14 cellular contexts compared by ENCODE assay signal in the genomic region with DNA sequence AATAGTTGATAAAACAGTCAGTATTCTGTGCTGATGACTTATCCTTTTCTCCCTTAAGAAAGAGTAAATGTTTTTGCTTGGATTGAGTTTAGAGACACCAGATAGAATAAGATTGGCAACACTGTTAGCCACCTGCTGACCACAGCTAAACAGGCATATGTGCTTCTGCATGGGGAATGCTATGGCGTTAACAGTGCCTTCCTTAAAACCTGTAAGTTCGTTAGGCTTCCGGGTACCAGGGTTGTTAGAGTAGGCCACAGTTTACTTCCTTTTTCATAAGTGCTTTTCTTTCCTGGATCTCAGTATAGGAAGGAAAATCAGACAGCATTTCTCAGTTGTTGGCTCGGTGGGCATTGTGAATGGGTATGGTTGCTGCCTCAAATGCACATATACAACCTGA. TPM values are rescaled to one million over a fixed set of nuclear protein-coding genes. Genes with fewer than 3 reads are reported as not detected.
DNase-seq lines count a peak whose midpoint lies in the region; ATAC-seq, FAIRE-seq and TF ChIP-seq lines count a peak whose summit lies in the region.
"Had no signal": no experiment of that assay in that cellular context is flagged by ENCODE, and none has a peak within 500 bp of the region (broad histone marks: within the 10 kb centered on the region; RNA-seq: fewer than 3 reads in every experiment).

No MANE protein-coding gene starts in this region.

- BruUV-seq in K562 (replicated peaks; lab: Mats Ljungman, UMichigan): no TSS peak

- H2AFZ ChIP-seq in KMS-11 (ENCODE audit: low read depth) (no peak overlapping the region), K562 (ENCODE audit: low read depth, low read length) (no peak overlapping the region)

- TF ChIP-seq CTCF in KMS-11 (conservative IDR thresholded peaks at IDR 0.05; ENCODE audit: low read depth, low read length) (no peak), K562 (IDR thresholded peaks at IDR 0.05 in 2 of 3, conservative IDR thresholded peaks at IDR 0.05 in 1 of 3; ENCODE audit: insufficient read depth in 2 of 3, low read depth in 1 of 3, low read length in 3 of 3) (no peak), natural killer cell (IDR thresholded peaks at IDR 0.05) (no peak), GM20000 (IDR thresholded peaks at IDR 0.05; ENCODE audit: extremely low read depth, missing control alignments) (no peak)

- no peak for TF ChIP-seq EP300 in K562 (IDR thresholded peaks at IDR 0.05; ENCODE audit: low read length)

- CTCF ChIA-PET in K562 (lab: Yijun Ruan, JAX; ENCODE audit: low intra/inter-chr PET ratio): no interaction called here

- in situ Hi-C loops in K562 (cut with MboI): no loop called here

- H3K27ac ChIP-seq in KMS-11 (no peak overlapping the region), K562 (ENCODE audit: extremely low read depth, low read depth, low read length) (peak overlapping the region; percentile 82; the same call in 2 of the 3 replicates)

- no peak for TF ChIP-seq RAD21 in K562 (CRISPR knock-in tag; conservative IDR thresholded peaks at IDR 0.05 in 1 of 2, IDR thresholded peaks at IDR 0.05 in 1 of 2)

- H4K20me1 ChIP-seq in KMS-11 (ENCODE audit: insufficient read depth): peaks cover 41% of the 10 kb centered on the region
- no peaks in the 10 kb centered on the region for H4K20me1 ChIP-seq in K562 (replicated peaks; ENCODE audit: control insufficient read depth, insufficient read depth, low read length)

- H3K9me3 Mint-ChIP-seq in natural killer cell: no peaks in the 10 kb centered on the region

- peak; percentile 13; the same call in 2 of the 3 replicates for ATAC-seq in K562
- peak in 1 of 3 donors; percentile 26 for ATAC-seq in natural killer cell
- ATAC-seq in GM21529 (IDR thresholded peaks at IDR 0.05; ENCODE audit: unreplicated experiment): no peak
- ATAC-seq: left lung had no signal

- WGBS in K562 (ENCODE audit: insufficient coverage, low coverage, missing lambda C conversion rate): 11% methylated on average over 4 of the region's 4 CpGs

- H3K36me3 Mint-ChIP-seq in natural killer cell: no peaks in the 10 kb centered on the region

- H3K27me3 ChIP-seq in KMS-11 (ENCODE audit: insufficient read depth, low read depth): no peaks in the 10 kb centered on the region
- no peaks in the 10 kb centered on the region for H3K27me3 ChIP-seq in K562 (ENCODE audit: control insufficient read depth in 2 of 2, insufficient read depth in 2 of 2, low read length in 2 of 2)
- H3K27me3 ChIP-seq: left lung, testis had no signal

- H3K9me1 ChIP-seq in K562 (ENCODE audit: control insufficient read depth, insufficient read depth, low read length): no peaks in the 10 kb centered on the region

- H3K4me2 ChIP-seq in KMS-11 (peak overlapping the region; percentile 88; the same call in 1 of the 2 replicates), K562 (ENCODE audit: insufficient read depth, low read length) (peak overlapping the region; percentile 68)

- peaks cover 100% of the 10 kb centered on the region for H3K79me2 ChIP-seq in KMS-11 (ENCODE audit: insufficient read depth, low read depth)
- peaks cover 98% of the 10 kb centered on the region for H3K79me2 ChIP-seq in K562 (ENCODE audit: control insufficient read depth, insufficient read depth, low read length)

- no peaks in the 10 kb centered on the region for H3K27me3 Mint-ChIP-seq in natural killer cell (ENCODE audit: low read depth in 2 of 2)

- TF ChIP-seq POLR2A in K562 (conservative IDR thresholded peaks at IDR 0.05): no peak

- no peak for FAIRE-seq in K562 (lab: Jason Lieb, UNC)
- FAIRE-seq in GM19239 (lab: Jason Lieb, UNC): no peak
- FAIRE-seq: colon, GM12892 had no signal

- H3K27ac Mint-ChIP-seq in natural killer cell: peak overlapping the region; percentile 81 to 94

- intact Hi-C loops in K562 (cut with micrococcal nuclease) (loop anchor here (2.0 kb wide), 1 partner anchor 21 kb away; no protein-coding TSS in a partner anchor), natural killer cell (cut with micrococcal nuclease) (no loop called here)

- H3K4me3 Mint-ChIP-seq in natural killer cell: peak overlapping the region; percentile 72

- peaks cover 92 to 98% of the 10 kb centered on the region in 2 donors for H3K4me1 Mint-ChIP-seq in natural killer cell

- no peak overlapping the region for H3K4me3 ChIP-seq in KMS-11 (IDR thresholded peaks at IDR 0.05; ENCODE audit: insufficient read depth, low read depth, low read length)
- H3K4me3 ChIP-seq in K562: no peak overlapping the region
- H3K4me3 ChIP-seq: left lung, testis had no signal

- H3K4me1 ChIP-seq in KMS-11 (ENCODE audit: low read depth, poor library complexity, severe bottlenecking) (peaks cover 92% of the 10 kb centered on the region), K562 (replicated peaks in 1 of 2; ENCODE audit: control insufficient read depth in 2 of 2, insufficient read depth in 2 of 2, low read length in 2 of 2) (peaks cover 12 to 82% of the 10 kb centered on the region in 2 experiments)

- H3K36me3 ChIP-seq in KMS-11 (ENCODE audit: insufficient read depth) (no peaks in the 10 kb centered on the region), K562 (ENCODE audit: control insufficient read depth, insufficient read depth, low read length) (peaks cover 20% of the 10 kb centered on the region)
- H3K36me3 ChIP-seq: left lung had no signal

- H3K9ac ChIP-seq in KMS-11: no peak overlapping the region
- H3K9ac ChIP-seq in K562 (ENCODE audit: insufficient read depth in 1 of 2, low read depth in 2 of 2, low read length in 2 of 2): peak overlapping the region in 1 of 2 experiments; percentile 61; a peak in 2 of 4 replicates

- POLR2A ChIA-PET in K562 (lab: Yijun Ruan, JAX): interaction anchor here (0.8 to 10.0 kb wide), 9 partner anchors 8 to 1761 kb away, joined by 3 to 125 read pairs (median 4); partner anchors contain the start of gene TOP1

- DNase-seq in NOMO-1 treated with DMSO at 0.1 percent for 48 hours (lab: John Stamatoyannopoulos, UW; ENCODE audit: unreplicated experiment) (peak; percentile 15), NOMO-1 treated with dmso at 0.1 percent for 144 hours (lab: John Stamatoyannopoulos, UW; ENCODE audit: unreplicated experiment) (no peak), K562 (ENCODE audit: extremely low read depth in 1 of 4, low spot score in 3 of 4) (no peak), natural killer cell (no peak), GM20000 (ENCODE audit: low spot score) (no peak), GM19239 (ENCODE audit: insufficient read length, low spot score) (no peak)
- DNase-seq: 8988T, left lung, NCI-H2081, testis had no signal

- H3K9me3 ChIP-seq in K562 (replicated peaks; ENCODE audit: control insufficient read depth, insufficient read depth, low read depth, low read length): peaks cover 2% of the 10 kb centered on the region; the same call in 1 of the 2 replicates
- H3K9me3 ChIP-seq: left lung, testis had no signal

TF ChIP-seq in K562, 482 proteins besides CTCF, POLR2A, EP300 and RAD21 (continues in another document):
- TF ChIP-seq ZNF23 (CRISPR knock-in tag; IDR thresholded peaks at IDR 0.05) (no peak), KHSRP (IDR thresholded peaks at IDR 0.05) (no peak)

RNA-seq across cellular contexts. Expression of gene TOP1, which starts 22.8 kb away (rescaled TPM):
- 9.4 and 30.0 TPM in 2 replicates for total RNA-seq in K562 (2011; cell fraction: chromatin; rRNA removed; ENCODE audit: low replicate concordance)
- total RNA-seq in K562 (2011; cell fraction: nucleolus; rRNA removed): 7.2 and 9.3 TPM in 2 replicates
- 10.3 and 14.0 TPM in 2 replicates for total RNA-seq in K562 (2011; cell fraction: nucleoplasm; rRNA removed)
- total RNA-seq in K562 (2014; rRNA removed): 26.0 and 26.7 TPM in 2 replicates
- total RNA-seq in K562 (2014; rRNA removed; fragmentation: Illumina TruSeq; extraction: Trizol): 44.6 and 46.7 TPM in 2 replicates
- total RNA-seq in K562 (2015; rRNA removed; fragmentation: Illumina TruSeq; extraction: Trizol): 38.6 and 39.6 TPM in 2 replicates
- total RNA-seq in K562 (2021): 86.0 and 95.6 TPM in 2 replicates
- 17.3 and 26.4 TPM in 2 replicates for polyA plus RNA-seq in K562 (2011; rRNA removed)
- polyA plus RNA-seq in K562 (2011; cell fraction: cytosol; rRNA removed): 6.0 and 13.1 TPM in 2 replicates
- polyA plus RNA-seq in K562 (2011; cell fraction: nucleus; rRNA removed): 16.4 and 19.7 TPM in 2 replicates
- polyA plus RNA-seq in K562 (2012): 68.8 and 90.2 TPM in 2 replicates
- 101 and 127 TPM in 2 replicates for polyA plus RNA-seq in K562 (2014; fragmentation: Illumina TruSeq; extraction: Trizol)
- 10 to 100 TPM; 29.2 to 38.2 TPM for polyA plus RNA-seq in K562 (2014; fragmentation: Nextera tagmentation; extraction: Ambion mirVana)
- polyA plus RNA-seq in K562 (2014; rRNA removed): 40.9 and 50.4 TPM in 2 replicates
- polyA minus RNA-seq in K562 (2011; rRNA and poly(A)+ RNA removed): 30.9 and 35.0 TPM in 2 replicates
- polyA minus RNA-seq in K562 (2011; cell fraction: cytosol; rRNA and poly(A)+ RNA removed): 43.7 and 44.8 TPM in 2 replicates
- 9.3 and 13.1 TPM in 2 replicates for polyA minus RNA-seq in K562 (2011; cell fraction: nucleus; rRNA and poly(A)+ RNA removed)
- total RNA-seq in natural killer cell: 10 to 100 TPM; 32.2 to 36.3 (median 36.3) TPM
